In genomic region chr6:133423242-133423641, GRCh38 we compare ENCODE assay signal across 31 cellular contexts.
"Had no signal": no experiment of that assay in that cellular context is flagged by ENCODE, and none has a peak within 500 bp of the region (broad histone marks: within the 10 kb centered on the region; RNA-seq: fewer than 3 reads in every experiment).

No MANE protein-coding gene starts in this region.

- ATAC-seq: activated naive CD8-positive, alpha-beta T cell treated with anti-CD3 and anti-CD28 coated beads, Interleukin-2, amount 50 U/mL, for 24 hours; activated T-cell treated with anti-CD3 and anti-CD28 coated beads, Interleukin-2, amount 50 U/mL, for 4 hours; activated T-helper 17 cell treated with anti-CD3 and anti-CD28 coated beads, Interleukin-2, amount 50 U/mL, for 72 hours had no signal

- H3K9me3 Mint-ChIP-seq: activated CD4-positive, alpha-beta memory T cell treated with anti-CD3 and anti-CD28 coated beads, Interleukin-2, amount 10 ng/mL, durations not matched to agents 7 days and 5 days; activated CD4-positive, alpha-beta T cell treated with anti-CD3 and anti-CD28 coated beads, Interleukin-2, amount 10 ng/mL, durations not matched to agents 7 days and 5 days; activated naive CD4-positive, alpha-beta T cell treated with anti-CD3 and anti-CD28 coated beads, Interleukin-2, amount 50 U/mL, for 24 hours; activated naive CD8-positive, alpha-beta T cell treated with anti-CD3 and anti-CD28 coated beads for 36 hours; activated naive CD8-positive, alpha-beta T cell treated with anti-CD3 and anti-CD28 coated beads, Interleukin-2, amount 50 U/mL, for 24 hours; activated T-cell treated with anti-CD3 and anti-CD28 coated beads, Interleukin-2, amount 50 U/mL, for 4 hours; activated T-helper 17 cell treated with anti-CD3 and anti-CD28 coated beads, Interleukin-2, amount 50 U/mL, for 72 hours; WTC11 had no signal

- DNase-seq: activated CD4-positive, alpha-beta memory T cell treated with anti-CD3 and anti-CD28 coated beads, Interleukin-2, amount 10 ng/mL, durations not matched to agents 7 days and 5 days; activated CD4-positive, alpha-beta T cell treated with anti-CD3 and anti-CD28 coated beads for 1 hour; activated CD4-positive, alpha-beta T cell treated with anti-CD3 and anti-CD28 coated beads for 4 hours; activated CD4-positive, alpha-beta T cell treated with anti-CD3 and anti-CD28 coated beads, Interleukin-2, amount 10 ng/mL, durations not matched to agents 7 days and 5 days; activated CD4-positive, alpha-beta T cell treated with anti-CD3 and anti-CD28 coated beads, Interleukin-2, amount 50 U/mL, for 4 hours; activated effector memory CD4-positive, alpha-beta T cell treated with Interleukin-2 at 50 U/mL for 16 hours; activated gamma-delta T cell treated with Interleukin-2 at 50 U/mL for 16 hours; activated naive CD4-positive, alpha-beta T cell treated with Interleukin-2 at 50 U/mL for 16 hours; activated naive CD8-positive, alpha-beta T cell treated with anti-CD3 and anti-CD28 coated beads for 36 hours; activated naive CD8-positive, alpha-beta T cell treated with anti-CD3 and anti-CD28 coated beads, Interleukin-2, amount 50 U/mL, for 24 hours; activated T-cell treated with anti-CD3 and anti-CD28 coated beads, Interleukin-2, amount 50 U/mL, for 4 hours; adrenal gland; amygdala; aorta; central memory CD4-positive, alpha-beta T cell; cerebellar nuclear complex; colonic mucosa; effector CD8-positive, alpha-beta T cell; esophagus squamous epithelium; foreskin melanocyte; T-helper 2 cell had no signal

- H3K36me3 Mint-ChIP-seq: activated naive CD4-positive, alpha-beta T cell treated with anti-CD3 and anti-CD28 coated beads, Interleukin-2, amount 50 U/mL, for 24 hours; activated naive CD8-positive, alpha-beta T cell treated with anti-CD3 and anti-CD28 coated beads for 36 hours; brain; WTC11 had no signal

- H3K27me3 ChIP-seq: adrenal gland, breast epithelium, cardiac muscle cell, colonic mucosa, esophagus squamous epithelium had no signal

- H3K4me3 ChIP-seq: adrenal gland, breast epithelium, cardiac muscle cell, colonic mucosa, esophagus squamous epithelium had no signal

- H3K4me1 ChIP-seq: adrenal gland, breast epithelium, colonic mucosa, esophagus squamous epithelium had no signal

- H3K9me3 ChIP-seq: adrenal gland, breast epithelium, colonic mucosa, esophagus squamous epithelium had no signal

- FAIRE-seq: endometrium, endothelial cell of umbilical vein had no signal

- H3K27ac Mint-ChIP-seq: activated CD4-positive, alpha-beta memory T cell treated with anti-CD3 and anti-CD28 coated beads, Interleukin-2, amount 10 ng/mL, durations not matched to agents 7 days and 5 days; activated CD4-positive, alpha-beta T cell treated with anti-CD3 and anti-CD28 coated beads, Interleukin-2, amount 10 ng/mL, durations not matched to agents 7 days and 5 days; activated naive CD4-positive, alpha-beta T cell treated with anti-CD3 and anti-CD28 coated beads, Interleukin-2, amount 50 U/mL, for 24 hours; activated naive CD8-positive, alpha-beta T cell treated with anti-CD3 and anti-CD28 coated beads for 36 hours; activated naive CD8-positive, alpha-beta T cell treated with anti-CD3 and anti-CD28 coated beads, Interleukin-2, amount 50 U/mL, for 24 hours; activated T-helper 17 cell treated with anti-CD3 and anti-CD28 coated beads, Interleukin-2, amount 50 U/mL, for 72 hours; brain; WTC11 had no signal

- H3K4me1 Mint-ChIP-seq: activated CD4-positive, alpha-beta memory T cell treated with anti-CD3 and anti-CD28 coated beads, Interleukin-2, amount 10 ng/mL, durations not matched to agents 7 days and 5 days; activated CD4-positive, alpha-beta T cell treated with anti-CD3 and anti-CD28 coated beads, Interleukin-2, amount 10 ng/mL, durations not matched to agents 7 days and 5 days; activated naive CD4-positive, alpha-beta T cell treated with anti-CD3 and anti-CD28 coated beads, Interleukin-2, amount 50 U/mL, for 24 hours; activated naive CD8-positive, alpha-beta T cell treated with anti-CD3 and anti-CD28 coated beads for 36 hours; activated naive CD8-positive, alpha-beta T cell treated with anti-CD3 and anti-CD28 coated beads, Interleukin-2, amount 50 U/mL, for 24 hours; activated T-helper 17 cell treated with anti-CD3 and anti-CD28 coated beads, Interleukin-2, amount 50 U/mL, for 72 hours had no signal

- H3K27me3 Mint-ChIP-seq: activated CD4-positive, alpha-beta memory T cell treated with anti-CD3 and anti-CD28 coated beads, Interleukin-2, amount 10 ng/mL, durations not matched to agents 7 days and 5 days; activated CD4-positive, alpha-beta T cell treated with anti-CD3 and anti-CD28 coated beads, Interleukin-2, amount 10 ng/mL, durations not matched to agents 7 days and 5 days; activated naive CD4-positive, alpha-beta T cell treated with anti-CD3 and anti-CD28 coated beads, Interleukin-2, amount 50 U/mL, for 24 hours; activated naive CD8-positive, alpha-beta T cell treated with anti-CD3 and anti-CD28 coated beads for 36 hours; activated naive CD8-positive, alpha-beta T cell treated with anti-CD3 and anti-CD28 coated beads, Interleukin-2, amount 50 U/mL, for 24 hours; activated T-helper 17 cell treated with anti-CD3 and anti-CD28 coated beads, Interleukin-2, amount 50 U/mL, for 72 hours; brain had no signal

- H3K4me3 Mint-ChIP-seq: activated CD4-positive, alpha-beta memory T cell treated with anti-CD3 and anti-CD28 coated beads, Interleukin-2, amount 10 ng/mL, durations not matched to agents 7 days and 5 days; activated CD4-positive, alpha-beta T cell treated with anti-CD3 and anti-CD28 coated beads, Interleukin-2, amount 10 ng/mL, durations not matched to agents 7 days and 5 days; activated naive CD4-positive, alpha-beta T cell treated with anti-CD3 and anti-CD28 coated beads, Interleukin-2, amount 50 U/mL, for 24 hours; activated naive CD8-positive, alpha-beta T cell treated with anti-CD3 and anti-CD28 coated beads for 36 hours; activated naive CD8-positive, alpha-beta T cell treated with anti-CD3 and anti-CD28 coated beads, Interleukin-2, amount 50 U/mL, for 24 hours; activated T-cell treated with anti-CD3 and anti-CD28 coated beads, Interleukin-2, amount 50 U/mL, for 4 hours; activated T-helper 17 cell treated with anti-CD3 and anti-CD28 coated beads, Interleukin-2, amount 50 U/mL, for 72 hours; brain; WTC11 had no signal

- H3K27ac ChIP-seq: adrenal gland, breast epithelium, cardiac muscle cell, colonic mucosa, epithelial cell of prostate, esophagus squamous epithelium, VCaP had no signal

- H3K36me3 ChIP-seq: adrenal gland, breast epithelium, cardiac muscle cell, colonic mucosa, esophagus squamous epithelium had no signal
